Comparison of ENCODE assay signal across 2 cellular contexts in genomic region chr11:45260047-45260446, GRCh38.
TF ChIP-seq lines count a peak whose summit lies in the region.

No MANE protein-coding gene starts in this region.

TF ChIP-seq in SK-N-SH, 30 proteins besides CTCF, POLR2A, EP300 and RAD21 (continued from another document):
- TF ChIP-seq TAF1 (IDR thresholded peaks at IDR 0.05; ENCODE audit: borderline replicate concordance, low read depth, low read length) (no peak), RXRA (IDR thresholded peaks at IDR 0.05; ENCODE audit: borderline replicate concordance, low read depth) (no peak), PBX3 (IDR thresholded peaks at IDR 0.05) (no peak), FOSL2 (IDR thresholded peaks at IDR 0.05; ENCODE audit: borderline replicate concordance, low read depth) (no peak), JUND (IDR thresholded peaks at IDR 0.05) (no peak), IRF3 (IDR thresholded peaks at IDR 0.05; ENCODE audit: low read depth, low read length) (no peak), YY1 (IDR thresholded peaks at IDR 0.05; ENCODE audit: low read depth) (no peak), RFX5 (IDR thresholded peaks at IDR 0.05; ENCODE audit: low read length) (no peak), REST (IDR thresholded peaks at IDR 0.05; ENCODE audit: low read depth, low read length) (no peak), POLR2AphosphoS5 (IDR thresholded peaks at IDR 0.05; ENCODE audit: low read depth, low read length) (no peak), FOXM1 (IDR thresholded peaks at IDR 0.05; ENCODE audit: low read depth) (no peak)

TF ChIP-seq in SK-N-SH treated with all-trans-retinoic acid at 6 μM for 48 hours, 23 proteins besides CTCF, POLR2A, EP300 and RAD21 (continued from another document):
- TF ChIP-seq ZNF8 (CRISPR knock-in tag; IDR thresholded peaks at IDR 0.05), result no peak
- no peak for TF ChIP-seq ZFP3 (CRISPR knock-in tag; IDR thresholded peaks at IDR 0.05)
- no peak for TF ChIP-seq CREB5 (CRISPR knock-in tag; IDR thresholded peaks at IDR 0.05; ENCODE audit: low read depth)
- no peak for TF ChIP-seq SNAI2 (CRISPR knock-in tag; IDR thresholded peaks at IDR 0.05)
- no peak for TF ChIP-seq TSHZ2 (CRISPR knock-in tag; IDR thresholded peaks at IDR 0.05)
- TF ChIP-seq TOX (CRISPR knock-in tag; IDR thresholded peaks at IDR 0.05; ENCODE audit: borderline replicate concordance), result no peak
- no peak for TF ChIP-seq RARB (CRISPR knock-in tag; IDR thresholded peaks at IDR 0.05)
- TF ChIP-seq OSR1 (CRISPR knock-in tag; IDR thresholded peaks at IDR 0.05), result no peak
TF ChIP-seq in SK-N-SH treated with all-trans-retinoic acid at 6 μM for 48 hours: peak in this region for 0.
